19 cellular contexts compared by ENCODE assay signal in the genomic region with DNA sequence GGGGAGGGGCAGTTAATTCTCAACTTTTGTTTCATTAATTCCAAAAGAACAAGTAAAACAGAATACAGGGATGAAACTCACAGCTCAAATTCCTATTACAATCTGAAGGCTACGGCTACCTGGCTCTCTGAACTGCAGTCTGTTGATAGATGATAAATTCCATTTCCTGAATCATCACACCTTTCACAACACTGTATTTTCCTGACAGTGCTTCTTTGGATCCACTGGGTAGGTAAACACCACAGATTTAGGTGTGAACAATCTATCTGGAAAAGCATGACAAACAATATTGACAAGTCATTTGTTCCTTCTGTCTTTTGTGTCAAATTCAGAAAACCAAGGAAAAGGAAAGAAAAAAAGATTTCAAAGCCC.
"Had no signal": no experiment of that assay in that cellular context is flagged by ENCODE, and none has a peak within 500 bp of the region (broad histone marks: within the 10 kb centered on the region; RNA-seq: fewer than 3 reads in every experiment).

No MANE protein-coding gene starts in this region.

- H3K9me3 ChIP-seq: esophagus squamous epithelium, gastroesophageal sphincter, heart left ventricle, left lung, thoracic aorta had no signal

- DNase-seq: activated CD4-positive, alpha-beta T cell treated with anti-CD3 and anti-CD28 coated beads, Interleukin-2, amount 50 U/mL, for 1 hour; activated CD4-positive, CD25-positive, alpha-beta regulatory T cell treated with anti-CD3 and anti-CD28 coated beads, Interleukin-2, amount 50 U/mL, for 72 hours; activated gamma-delta T cell treated with Interleukin-2 at 50 U/mL for 16 hours; activated T-cell treated with anti-CD3 and anti-CD28 coated beads, Interleukin-2, amount 50 U/mL, for 1 hour; aorta; central memory CD4-positive, alpha-beta T cell; effector memory CD4-positive, alpha-beta T cell; esophagus squamous epithelium; heart left ventricle; kidney; left lung; naive thymus-derived CD8-positive, alpha-beta T cell; stimulated activated CD4-positive, alpha-beta T cell treated with anti-CD3 and anti-CD28 coated beads, Interleukin-4, amount 100 ng/mL, for 1 hour; stimulated activated naive CD4-positive, alpha-beta T cell treated with Interleukin-2 at 50 U/mL for 16 hours had no signal

- H3K27me3 ChIP-seq: esophagus squamous epithelium, gastroesophageal sphincter, heart left ventricle, left lung had no signal

- ATAC-seq: gastroesophageal sphincter; heart left ventricle; left lung; naive thymus-derived CD8-positive, alpha-beta T cell had no signal

- H3K27ac ChIP-seq: esophagus squamous epithelium, gastroesophageal sphincter, heart left ventricle, left lung, thoracic aorta had no signal

- H3K4me3 Mint-ChIP-seq: activated naive CD4-positive, alpha-beta T cell treated with anti-CD3 and anti-CD28 coated beads, Interleukin-2, amount 50 U/mL, for 24 hours; naive thymus-derived CD8-positive, alpha-beta T cell had no signal

- H3K27ac Mint-ChIP-seq: activated naive CD4-positive, alpha-beta T cell treated with anti-CD3 and anti-CD28 coated beads, Interleukin-2, amount 50 U/mL, for 24 hours; naive thymus-derived CD8-positive, alpha-beta T cell; progenitor cell of endocrine pancreas had no signal

- H3K27me3 Mint-ChIP-seq: activated naive CD4-positive, alpha-beta T cell treated with anti-CD3 and anti-CD28 coated beads, Interleukin-2, amount 50 U/mL, for 24 hours; brain; naive thymus-derived CD8-positive, alpha-beta T cell; progenitor cell of endocrine pancreas had no signal

- H3K4me3 ChIP-seq: esophagus squamous epithelium, gastroesophageal sphincter, heart left ventricle, left lung, thoracic aorta had no signal

- H3K36me3 Mint-ChIP-seq: activated naive CD4-positive, alpha-beta T cell treated with anti-CD3 and anti-CD28 coated beads, Interleukin-2, amount 50 U/mL, for 24 hours; brain; naive thymus-derived CD8-positive, alpha-beta T cell had no signal

- H3K36me3 ChIP-seq: esophagus squamous epithelium, gastroesophageal sphincter, heart left ventricle, left lung, thoracic aorta had no signal

- H3K4me1 Mint-ChIP-seq: activated naive CD4-positive, alpha-beta T cell treated with anti-CD3 and anti-CD28 coated beads, Interleukin-2, amount 50 U/mL, for 24 hours; brain; naive thymus-derived CD8-positive, alpha-beta T cell had no signal

- H3K4me1 ChIP-seq: esophagus squamous epithelium, gastroesophageal sphincter, heart left ventricle, left lung had no signal
